10 cellular contexts compared by ENCODE assay signal in the genomic region with DNA sequence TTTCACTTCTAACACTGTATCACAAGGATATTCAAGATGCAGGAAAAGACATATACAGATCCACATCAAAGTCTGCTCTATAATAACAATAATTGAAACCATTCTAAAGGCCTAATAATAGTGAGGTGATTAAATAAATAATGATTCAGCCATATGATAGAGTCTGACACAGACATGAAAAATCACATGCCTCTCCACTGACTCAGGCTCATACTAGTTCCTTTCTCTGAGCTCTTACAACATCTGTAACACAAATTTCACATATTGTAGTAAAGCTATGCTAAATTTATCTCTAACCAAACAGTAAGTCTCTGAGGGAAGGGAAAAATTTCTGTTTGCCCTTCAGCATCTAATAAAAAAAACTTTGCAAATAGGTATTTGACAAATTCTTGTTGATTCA. TPM values are rescaled to one million over a fixed set of nuclear protein-coding genes. Genes with fewer than 3 reads are reported as not detected.
DNase-seq lines count a peak whose midpoint lies in the region; ATAC-seq and TF ChIP-seq lines count a peak whose summit lies in the region.
"Had no signal": no experiment of that assay in that cellular context is flagged by ENCODE, and none has a peak within 500 bp of the region (broad histone marks: within the 10 kb centered on the region; RNA-seq: fewer than 3 reads in every experiment).

No MANE protein-coding gene starts in this region.

- no peak overlapping the region for H3K4me3 Mint-ChIP-seq in CD14-positive monocyte
- no peak overlapping the region for H3K4me3 Mint-ChIP-seq in activated CD4-positive, alpha-beta T cell treated with anti-CD3 and anti-CD28 coated beads for 36 hours

- DNase-seq in CD14-positive monocyte (ENCODE audit: low spot score): peak; percentile 62
- DNase-seq in RPMI7951 (ENCODE audit: low read depth): peak; percentile 90
- peak; percentile 94 for DNase-seq in fibroblast of gingiva (ENCODE audit: low read depth)
- no peak for DNase-seq in omental fat pad (ENCODE audit: low spot score)
- DNase-seq in activated CD4-positive, alpha-beta T cell treated with anti-CD3 and anti-CD28 coated beads for 36 hours: no peak
- DNase-seq in NCI-H1930 (lab: John Stamatoyannopoulos, UW): no peak
- no peak for DNase-seq in NCI-H446 treated with DMSO at 0.1 percent for 48 hours (lab: John Stamatoyannopoulos, UW)
- DNase-seq: Karpas-422, ovary had no signal

- POLR2A ChIA-PET in activated CD4-positive, alpha-beta T cell treated with anti-CD3 and anti-CD28 coated beads for 36 hours (lab: Charles Lee): no interaction called here

- CTCF ChIA-PET in activated CD4-positive, alpha-beta T cell treated with anti-CD3 and anti-CD28 coated beads for 36 hours (lab: Charles Lee): interaction anchor here (0.6 kb wide), 1 partner anchor 1197 kb away, joined by 3 read pairs; no protein-coding TSS in a partner anchor

- H3K27ac Mint-ChIP-seq in CD14-positive monocyte: peak overlapping the region; percentile 91 to 99 (median 97)
- H3K27ac Mint-ChIP-seq in activated CD4-positive, alpha-beta T cell treated with anti-CD3 and anti-CD28 coated beads for 36 hours: no peak overlapping the region

- H3K4me1 Mint-ChIP-seq in CD14-positive monocyte: peaks cover 44% of the 10 kb centered on the region
- peaks cover 40% of the 10 kb centered on the region for H3K4me1 Mint-ChIP-seq in activated CD4-positive, alpha-beta T cell treated with anti-CD3 and anti-CD28 coated beads for 36 hours

- no peak for TF ChIP-seq CTCF in CD14-positive monocyte (IDR thresholded peaks at IDR 0.05)
- TF ChIP-seq CTCF in omental fat pad (IDR thresholded peaks at IDR 0.05): no peak

- H3K9me3 Mint-ChIP-seq in CD14-positive monocyte: no peaks in the 10 kb centered on the region
- H3K9me3 Mint-ChIP-seq in activated CD4-positive, alpha-beta T cell treated with anti-CD3 and anti-CD28 coated beads for 36 hours (ENCODE audit: low read depth): no peaks in the 10 kb centered on the region

- peaks cover 0 to 6% of the 10 kb centered on the region in 2 donors for H3K36me3 Mint-ChIP-seq in CD14-positive monocyte
- peaks cover 7% of the 10 kb centered on the region for H3K36me3 Mint-ChIP-seq in activated CD4-positive, alpha-beta T cell treated with anti-CD3 and anti-CD28 coated beads for 36 hours (ENCODE audit: low read depth)

- peaks cover 0 to 6% (median 2%) of the 10 kb centered on the region in 3 donors for H3K27me3 Mint-ChIP-seq in CD14-positive monocyte (ENCODE audit: low read depth in 3 of 3)
- no peaks in the 10 kb centered on the region for H3K27me3 Mint-ChIP-seq in activated CD4-positive, alpha-beta T cell treated with anti-CD3 and anti-CD28 coated beads for 36 hours

- ATAC-seq in omental fat pad (ENCODE audit: low FRiP score) (peak; percentile 94), HG02981 (IDR thresholded peaks at IDR 0.05; ENCODE audit: unreplicated experiment) (no peak)
- ATAC-seq in activated CD4-positive, alpha-beta T cell treated with anti-CD3 and anti-CD28 coated beads for 36 hours: no peak

- intact Hi-C loops in CD14-positive monocyte (cut with micrococcal nuclease): loop anchor here in 1 of 2 donors (2.0 to 5.0 kb wide), 2 partner anchors 53 to 152 kb away; a partner anchor contains a TSS
- intact Hi-C loops in activated CD4-positive, alpha-beta T cell treated with anti-CD3 and anti-CD28 coated beads for 36 hours (cut with DNase I, micrococcal nuclease): loop anchor here in 1 of 2 experiments (2.0 kb wide), 1 partner anchor 47 kb away; no protein-coding TSS in a partner anchor

RNA-seq across cellular contexts. Expression of a gene that starts 54.1 kb away (rescaled TPM):
- polyA plus RNA-seq in CD14-positive monocyte: not detected
- total RNA-seq in RPMI7951 (2014; rRNA removed; shearing (Covaris generic)): 0.98 and 2.9 TPM in 2 replicates
- 1 to 10 TPM; 1.6 to 4.5 (median 2.2) TPM for total RNA-seq in omental fat pad
- under 1 TPM; 0.25 to 0.43 TPM for total RNA-seq in activated CD4-positive, alpha-beta T cell treated with anti-CD3 and anti-CD28 coated beads for 36 hours

Comparison
In these comparisons a context has a peak if more than half of its experiments do, and no peak if none do; other contexts are left out.
1. DNase-seq: peak in CD14-positive monocyte (single experiment), RPMI7951 (single experiment) and fibroblast of gingiva (single experiment); none in omental fat pad (single experiment), activated CD4-positive, alpha-beta T cell treated with anti-CD3 and anti-CD28 coated beads for 36 hours (single experiment), NCI-H1930 (0 of 2) and NCI-H446 treated with DMSO at 0.1 percent for 48 hours (single experiment).